In genomic region chr4:28686618-28687017, GRCh38 we compare ENCODE assay signal across 8 cellular contexts.
A peak's percentile ranks its signal among the peaks of the same experiment; 100 is the strongest.
DNase-seq lines count a peak whose midpoint lies in the region; ATAC-seq and TF ChIP-seq lines count a peak whose summit lies in the region.

No MANE protein-coding gene starts in this region.

- ATAC-seq in GM18498 (IDR thresholded peaks at IDR 0.05; ENCODE audit: unreplicated experiment), result no peak

- peak; percentile 44; the same call in 1 of the 2 replicates for TF ChIP-seq CTCF in VCaP (conservative IDR thresholded peaks at IDR 0.05)

- peak; percentile 65 for DNase-seq in ELF-1 (ENCODE audit: low read depth, low spot score)
- DNase-seq in HPDE6-E6E7 (ENCODE audit: extremely low spot score), result peak; percentile 28
- peak; percentile 82 for DNase-seq in islet precursor cell
- no peak for DNase-seq in T1000 (lab: John Stamatoyannopoulos, UW)
- DNase-seq in dermis blood vessel endothelial cell, result no peak
- no peak for DNase-seq in activated gamma-delta T cell treated with Interleukin-2 at 50 U/mL for 16 hours

- no peak overlapping the region for H3K27ac ChIP-seq in VCaP

Comparison
In these comparisons a context has a peak if more than half of its experiments do, and no peak if none do; other contexts are left out.
1. DNase-seq: peak in ELF-1 (single experiment), HPDE6-E6E7 (single experiment) and islet precursor cell (single experiment); none in T1000 (single experiment), dermis blood vessel endothelial cell (single experiment) and activated gamma-delta T cell treated with Interleukin-2 at 50 U/mL for 16 hours (single experiment).